1 cellular context compared by ENCODE assay signal in the genomic region with DNA sequence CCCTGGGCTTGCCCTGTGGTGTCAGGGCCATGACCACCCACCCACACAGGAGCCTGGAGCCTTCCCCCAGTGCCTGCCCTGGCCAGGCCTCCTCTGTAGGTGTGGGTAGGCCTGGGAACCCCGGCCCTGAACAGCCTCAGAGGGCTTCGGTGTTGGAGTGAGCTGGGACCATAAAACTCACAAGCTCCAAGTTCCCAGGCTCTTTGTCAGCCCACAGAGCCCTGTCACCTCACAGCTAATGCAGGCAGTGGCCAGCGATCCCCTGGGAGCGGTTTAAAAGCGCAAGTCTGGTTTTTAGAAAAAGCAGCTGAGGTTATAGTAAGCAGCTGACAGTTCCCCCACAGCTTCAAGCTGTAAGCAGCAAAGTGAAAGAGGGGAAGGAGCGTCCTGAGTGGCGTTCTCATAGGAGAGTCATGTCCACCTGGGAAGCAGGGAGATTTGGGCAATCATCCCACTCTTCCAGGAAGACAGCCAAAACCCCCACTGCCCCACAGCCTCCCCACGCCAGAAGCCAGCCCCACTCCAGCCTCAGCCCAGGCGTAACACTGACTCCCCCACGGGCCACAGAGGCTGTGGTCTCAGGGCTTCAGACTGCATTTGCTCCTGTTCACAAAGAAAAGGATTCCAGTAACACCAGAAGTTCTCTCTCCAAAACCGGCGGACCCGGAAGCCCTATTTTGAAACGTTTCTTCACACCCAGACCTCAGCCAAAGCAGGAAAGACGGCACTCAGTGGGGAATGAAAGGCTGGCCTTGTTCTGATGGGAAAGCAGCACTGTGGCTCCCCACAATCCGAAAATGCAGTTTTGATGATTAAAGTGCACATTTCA.
TF ChIP-seq lines count a peak whose summit lies in the region.

No MANE protein-coding gene starts in this region.

TF ChIP-seq in IMR-90, 13 proteins besides CTCF, POLR2A, EP300 and RAD21 (continued from another document):
- TF ChIP-seq ELK1 (IDR thresholded peaks at IDR 0.05; ENCODE audit: borderline replicate concordance, low read depth, low read length) (no peak), CHD1 (IDR thresholded peaks at IDR 0.05; ENCODE audit: low read depth, low read length) (no peak), RCOR1 (IDR thresholded peaks at IDR 0.05; ENCODE audit: insufficient replicate concordance, low read length) (no peak), MAFK (IDR thresholded peaks at IDR 0.05; ENCODE audit: low read depth, low read length) (no peak), MXI1 (IDR thresholded peaks at IDR 0.05; ENCODE audit: borderline replicate concordance, low read depth, low read length) (no peak), CEBPB (IDR thresholded peaks at IDR 0.05; ENCODE audit: low read depth, low read length) (no peak), SMC3 (IDR thresholded peaks at IDR 0.05; ENCODE audit: low read depth, low read length) (no peak), NFE2L2 (IDR thresholded peaks at IDR 0.05; ENCODE audit: low read depth, low read length) (no peak), RFX5 (IDR thresholded peaks at IDR 0.05; ENCODE audit: low read depth, low read length) (no peak)
